ENCODE assay signal across 8 cellular contexts in the genomic region with DNA sequence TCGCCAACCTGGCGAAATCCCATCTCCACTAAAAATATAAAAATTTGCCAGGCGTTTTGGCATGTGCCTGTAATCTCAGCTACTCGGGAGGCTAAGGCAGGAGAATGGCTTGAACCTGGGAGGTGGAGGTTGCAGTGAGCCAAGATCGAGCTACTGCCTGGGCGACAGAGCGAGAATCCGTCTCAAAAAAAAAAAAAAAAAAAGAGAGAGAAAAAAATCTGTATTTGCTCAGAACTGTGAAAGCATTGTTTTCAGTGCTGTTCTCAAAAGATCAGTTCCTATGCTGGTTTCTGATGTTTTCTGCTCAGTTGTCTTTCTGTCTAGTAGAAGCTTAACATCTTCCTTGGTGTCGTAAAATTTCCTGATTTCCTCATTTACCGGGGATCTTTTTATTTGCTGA. TPM values are rescaled to one million over a fixed set of nuclear protein-coding genes. Genes with fewer than 3 reads are reported as not detected.
A peak's percentile ranks its signal among the peaks of the same experiment; 100 is the strongest.
DNase-seq lines count a peak whose midpoint lies in the region; ATAC-seq and TF ChIP-seq lines count a peak whose summit lies in the region.
"Had no signal": no experiment of that assay in that cellular context is flagged by ENCODE, and none has a peak within 500 bp of the region (broad histone marks: within the 10 kb centered on the region; RNA-seq: fewer than 3 reads in every experiment).

No MANE protein-coding gene starts in this region.

- no peaks in the 10 kb centered on the region for H3K27me3 ChIP-seq in dorsolateral prefrontal cortex

- no peak for TF ChIP-seq CTCF in dorsolateral prefrontal cortex (IDR thresholded peaks at IDR 0.05 in 54 of 56, conservative IDR thresholded peaks at IDR 0.05 in 2 of 56; ENCODE audit: low read depth in 1 of 56, partially characterized antibody in 56 of 56)

- intact Hi-C loops in dorsolateral prefrontal cortex (cut with DNase I), result loop anchor here (5.0 kb wide), 4 partner anchors 82 to 188 kb away; partner anchors contain the start of genes LSM7 (in 1 of the 2), SPPL2B (in 1 of the 2) and TIMM13 (in 1 of the 2)

- peak overlapping the region; percentile 27 to 94 for H3K27ac Mint-ChIP-seq in stimulated activated naive CD8-positive, alpha-beta T cell treated with anti-CD3 and anti-CD28 coated beads, Interleukin-15, amount 100 ng/mL, for 72 hours

- peak overlapping the region in 39 of 59 donors; percentile 1 to 99 (median 43) for H3K4me3 ChIP-seq in dorsolateral prefrontal cortex

- ATAC-seq in activated T-cell treated with anti-CD3 and anti-CD28 coated beads, Interleukin-2, amount 50 U/mL, for 4 hours, result no peak
- ATAC-seq in stimulated activated naive CD8-positive, alpha-beta T cell treated with anti-CD3 and anti-CD28 coated beads, Interleukin-15, amount 100 ng/mL, for 72 hours, result no peak
- ATAC-seq in GM21526 (IDR thresholded peaks at IDR 0.05; ENCODE audit: low FRiP score, unreplicated experiment), result no peak

- no peaks in the 10 kb centered on the region for H3K9me3 Mint-ChIP-seq in activated T-cell treated with anti-CD3 and anti-CD28 coated beads, Interleukin-2, amount 50 U/mL, for 4 hours
- no peaks in the 10 kb centered on the region for H3K9me3 Mint-ChIP-seq in stimulated activated naive CD8-positive, alpha-beta T cell treated with anti-CD3 and anti-CD28 coated beads, Interleukin-15, amount 100 ng/mL, for 72 hours

- H3K36me3 Mint-ChIP-seq in activated T-cell treated with anti-CD3 and anti-CD28 coated beads, Interleukin-2, amount 50 U/mL, for 4 hours (ENCODE audit: insufficient read depth), result peaks cover 24% of the 10 kb centered on the region

- no peaks in the 10 kb centered on the region for H3K27me3 Mint-ChIP-seq in activated T-cell treated with anti-CD3 and anti-CD28 coated beads, Interleukin-2, amount 50 U/mL, for 4 hours (ENCODE audit: low read depth)
- no peaks in the 10 kb centered on the region for H3K27me3 Mint-ChIP-seq in stimulated activated naive CD8-positive, alpha-beta T cell treated with anti-CD3 and anti-CD28 coated beads, Interleukin-15, amount 100 ng/mL, for 72 hours

- no peak for DNase-seq in activated T-cell treated with anti-CD3 and anti-CD28 coated beads, Interleukin-2, amount 50 U/mL, for 4 hours
- DNase-seq in activated T-cell treated with anti-CD3 and anti-CD28 coated beads, Interleukin-2, amount 50 U/mL, for 48 hours, result no peak
- DNase-seq in dorsolateral prefrontal cortex (no peak), COR-L47 (lab: John Stamatoyannopoulos, UW) (no peak)
- no peak for DNase-seq in stimulated activated naive CD8-positive, alpha-beta T cell treated with anti-CD3 and anti-CD28 coated beads, Interleukin-15, amount 100 ng/mL, for 72 hours
- DNase-seq: activated CD4-positive, alpha-beta T cell treated with anti-CD3 and anti-CD28 coated beads, Interleukin-2, amount 50 U/mL, for 1 hour had no signal

- H3K4me1 Mint-ChIP-seq in activated T-cell treated with anti-CD3 and anti-CD28 coated beads, Interleukin-2, amount 50 U/mL, for 4 hours (ENCODE audit: low read depth), result peaks cover 63% of the 10 kb centered on the region
- peaks cover 83% of the 10 kb centered on the region for H3K4me1 Mint-ChIP-seq in stimulated activated naive CD8-positive, alpha-beta T cell treated with anti-CD3 and anti-CD28 coated beads, Interleukin-15, amount 100 ng/mL, for 72 hours

- H3K4me3 Mint-ChIP-seq in activated T-cell treated with anti-CD3 and anti-CD28 coated beads, Interleukin-2, amount 50 U/mL, for 4 hours, result peak overlapping the region; percentile 97
- peak overlapping the region; percentile 96 to 99 for H3K4me3 Mint-ChIP-seq in stimulated activated naive CD8-positive, alpha-beta T cell treated with anti-CD3 and anti-CD28 coated beads, Interleukin-15, amount 100 ng/mL, for 72 hours

- H3K27ac ChIP-seq in dorsolateral prefrontal cortex, result peak overlapping the region in 47 of 59 donors; percentile 10 to 88 (median 69)

RNA-seq across cellular contexts. Expression of gene SF3A2, which starts 2.5 kb away (rescaled TPM):
- 100 to 1,000 TPM; 174 to 195 (median 179) TPM for total RNA-seq in activated T-cell treated with anti-CD3 and anti-CD28 coated beads, Interleukin-2, amount 50 U/mL, for 4 hours
- total RNA-seq in dorsolateral prefrontal cortex, result 10 to 100 TPM; 27.0 to 68.4 (median 48.2) TPM

RNA-seq across cellular contexts. Expression of gene PLEKHJ1, which starts 3.0 kb away (rescaled TPM):
- 10 to 100 TPM; 69.0 to 92.2 (median 71.4) TPM for total RNA-seq in activated T-cell treated with anti-CD3 and anti-CD28 coated beads, Interleukin-2, amount 50 U/mL, for 4 hours
- 10 to 100 TPM; 32.8 to 66.7 (median 46.1) TPM for total RNA-seq in dorsolateral prefrontal cortex

RNA-seq across cellular contexts. Expression of gene AMH, which starts 9.9 kb away (rescaled TPM):
- 1 to 10 TPM; 3.9 to 9.4 (median 5.8) TPM for total RNA-seq in activated T-cell treated with anti-CD3 and anti-CD28 coated beads, Interleukin-2, amount 50 U/mL, for 4 hours
- 10 to 100 TPM in 40 of 120 experiments, 1 to 10 TPM in 79, not detected in 1; 2.5 to 24.6 (median 7.6) TPM for total RNA-seq in dorsolateral prefrontal cortex

RNA-seq across cellular contexts. Expression of gene JSRP1, which starts 17.0 kb away (rescaled TPM):
- total RNA-seq in activated T-cell treated with anti-CD3 and anti-CD28 coated beads, Interleukin-2, amount 50 U/mL, for 4 hours, result under 1 TPM; 0.63 to 0.95 (median 0.89) TPM
- 1 to 10 TPM in 34 of 120 experiments, under 1 TPM in 34, not detected in 52; 0.43 to 2.3 (median 1.0) TPM for total RNA-seq in dorsolateral prefrontal cortex
- total RNA-seq: lung microvascular endothelial cell had no signal

RNA-seq across cellular contexts. Expression of gene PEAK3, which starts 42.8 kb away (rescaled TPM):
- under 1 TPM in 1 of 3 donors, not detected in 2; 0.11 TPM for total RNA-seq in activated T-cell treated with anti-CD3 and anti-CD28 coated beads, Interleukin-2, amount 50 U/mL, for 4 hours
- 1 to 10 TPM in 12 of 120 experiments, under 1 TPM in 101, not detected in 7; 0.16 to 1.5 (median 0.55) TPM for total RNA-seq in dorsolateral prefrontal cortex
